ENCODE assay signal across 12 cellular contexts in genomic region chr6:45959534-45960195, GRCh38. TPM values are rescaled to one million over a fixed set of nuclear protein-coding genes. Genes with fewer than 3 reads are reported as not detected.
DNase-seq lines count a peak whose midpoint lies in the region; ATAC-seq, FAIRE-seq and TF ChIP-seq lines count a peak whose summit lies in the region.
"Had no signal": no experiment of that assay in that cellular context is flagged by ENCODE, and none has a peak within 500 bp of the region (broad histone marks: within the 10 kb centered on the region; RNA-seq: fewer than 3 reads in every experiment).

No MANE protein-coding gene starts in this region.

- no peaks in the 10 kb centered on the region for H3K36me3 ChIP-seq in cardiac muscle cell
- H3K36me3 ChIP-seq in GM23338 (ENCODE audit: insufficient read depth), result no peaks in the 10 kb centered on the region
- H3K36me3 ChIP-seq: adrenal gland had no signal

- no peak overlapping the region for H2AFZ ChIP-seq in GM23338

- peaks cover 29% of the 10 kb centered on the region for H3K4me1 ChIP-seq in cardiac muscle cell (ENCODE audit: low read depth)
- no peaks in the 10 kb centered on the region for H3K4me1 ChIP-seq in foreskin keratinocyte
- H3K4me1 ChIP-seq in GM23338 (ENCODE audit: insufficient read depth), result peaks cover 16% of the 10 kb centered on the region
- H3K4me1 ChIP-seq: adrenal gland had no signal

- TF ChIP-seq CTCF in cardiac muscle cell (IDR thresholded peaks at IDR 0.05; ENCODE audit: low read depth, low read length) (no peak), foreskin keratinocyte (conservative IDR thresholded peaks at IDR 0.05) (no peak), GM23338 (conservative IDR thresholded peaks at IDR 0.05; ENCODE audit: low read depth in 2 of 2) (no peak)

- H3K36me3 Mint-ChIP-seq in GM23338 (ENCODE audit: low read depth), result no peaks in the 10 kb centered on the region

- no peaks in the 10 kb centered on the region for H3K27me3 Mint-ChIP-seq in GM23338 (ENCODE audit: insufficient read depth, low read depth, poor library complexity)

- no peak for FAIRE-seq in urothelium cell line (lab: Jason Lieb, UNC)

- peak; percentile 90 for ATAC-seq in foreskin keratinocyte
- ATAC-seq in HG03521 (IDR thresholded peaks at IDR 0.05; ENCODE audit: unreplicated experiment), result no peak
- ATAC-seq in GM23338, result no peak

- no peaks in the 10 kb centered on the region for H3K9me3 Mint-ChIP-seq in GM23338

- no peak overlapping the region for H3K4me3 Mint-ChIP-seq in GM23338

- DNase-seq in cardiac muscle cell (ENCODE audit: low read depth in 1 of 2, low spot score in 1 of 2), result peak; percentile 69 to 85
- DNase-seq in cardiac septum (ENCODE audit: low spot score), result no peak
- DNase-seq in NCI-H82 treated with DMSO at 0.1 percent for 48 hours (lab: John Stamatoyannopoulos, UW; ENCODE audit: unreplicated experiment), result peak; percentile 23
- DNase-seq in foreskin keratinocyte, result peak; percentile 59 to 84
- DNase-seq in urothelium cell line (ENCODE audit: low spot score), result peak; percentile 37
- DNase-seq in T1000 (lab: John Stamatoyannopoulos, UW), result no peak
- DNase-seq in GM23338 (ENCODE audit: low spot score), result no peak
- DNase-seq: activated CD4-positive, alpha-beta T cell treated with anti-CD3 and anti-CD28 coated beads, Interleukin-2, amount 50 U/mL, for 4 hours; adrenal gland; nucleus accumbens had no signal

- intact Hi-C loops in cardiac septum (cut with DNase I), result no loop called here

- no peak overlapping the region for H3K4me2 ChIP-seq in GM23338

- H4K20me1 ChIP-seq in GM23338 (replicated peaks; ENCODE audit: insufficient read depth), result no peaks in the 10 kb centered on the region

- no peak overlapping the region for H3K4me3 ChIP-seq in cardiac muscle cell
- no peak overlapping the region for H3K4me3 ChIP-seq in GM23338
- H3K4me3 ChIP-seq: adrenal gland had no signal

- H3K79me2 ChIP-seq in GM23338 (replicated peaks; ENCODE audit: insufficient read depth), result no peaks in the 10 kb centered on the region

- H3K27ac Mint-ChIP-seq in GM23338, result no peak overlapping the region

- H3K27ac ChIP-seq in cardiac muscle cell, result peak overlapping the region; percentile 92
- no peak overlapping the region for H3K27ac ChIP-seq in foreskin keratinocyte
- H3K27ac ChIP-seq in GM23338 (ENCODE audit: low read depth), result no peak overlapping the region

- peaks cover 13% of the 10 kb centered on the region; the same call in 2 of the 3 replicates for H3K4me1 Mint-ChIP-seq in GM23338

- H3F3A ChIP-seq in GM23338 (replicated peaks; ENCODE audit: low read depth), result no peaks in the 10 kb centered on the region

- H3K27me3 ChIP-seq in cardiac muscle cell, result no peaks in the 10 kb centered on the region
- peaks cover 21% of the 10 kb centered on the region for H3K27me3 ChIP-seq in foreskin keratinocyte
- H3K27me3 ChIP-seq in GM23338 (ENCODE audit: insufficient read depth), result no peaks in the 10 kb centered on the region
- H3K27me3 ChIP-seq: adrenal gland had no signal

- H3K9me3 ChIP-seq in cardiac muscle cell (ENCODE audit: low read depth), result no peaks in the 10 kb centered on the region
- H3K9me3 ChIP-seq: adrenal gland had no signal

- peaks cover 12% of the 10 kb centered on the region; the same call in 1 of the 2 replicates for H3K9me2 ChIP-seq in GM23338 (ENCODE audit: insufficient read depth)

TF ChIP-seq in GM23338, 12 proteins besides CTCF, POLR2A, EP300 and RAD21 (continues in another document):
- TF ChIP-seq STAT1 (IDR thresholded peaks at IDR 0.05; ENCODE audit: unreplicated experiment), result no peak
- no peak for TF ChIP-seq POLR2AphosphoS5 (IDR thresholded peaks at IDR 0.05; ENCODE audit: low read depth)
- no peak for TF ChIP-seq ZNF462 (CRISPR knock-in tag; IDR thresholded peaks at IDR 0.05)
- no peak for TF ChIP-seq JUNB (IDR thresholded peaks at IDR 0.05; ENCODE audit: unreplicated experiment)
- TF ChIP-seq REST (IDR thresholded peaks at IDR 0.05; ENCODE audit: unreplicated experiment), result no peak
- no peak for TF ChIP-seq EZH2phosphoT487 (IDR thresholded peaks at IDR 0.05; ENCODE audit: unreplicated experiment)

RNA-seq across cellular contexts. Expression of gene CLIC5, which starts 56.0 kb away (rescaled TPM):
- 11.2 and 24.5 TPM in 2 replicates for total RNA-seq in cardiac muscle cell
- polyA plus RNA-seq in cardiac muscle cell, result 10.5 and 13.5 TPM in 2 replicates
- total RNA-seq in cardiac septum, result 376 TPM
- not detected in 2 replicates for total RNA-seq in foreskin keratinocyte
- polyA plus RNA-seq in foreskin keratinocyte, result not detected in 2 replicates
- not detected in 2 replicates for total RNA-seq in GM23338 (2014; rRNA removed; shearing (Covaris generic))
- polyA plus RNA-seq in GM23338 (2016; fragmentation: Nextera tagmentation; extraction: Ambion mirVana), result 0.08 and 0.12 TPM in 2 replicates
- polyA plus RNA-seq: AG04450 had no signal

Comparison
In these comparisons a context has a peak if more than half of its experiments do, and no peak if none do; other contexts are left out.
1. DNase-seq: peak in cardiac muscle cell (2 of 2), NCI-H82 treated with DMSO at 0.1 percent for 48 hours (single experiment), foreskin keratinocyte (2 of 2) and urothelium cell line (single experiment); none in cardiac septum (single experiment), T1000 (single experiment) and GM23338 (single experiment).
2. RNA of gene CLIC5, which starts 56.0 kb away (total RNA-seq): 376 TPM in cardiac septum (single experiment) and 11.2 to 24.5 TPM in cardiac muscle cell; not detected in GM23338 and not detected in foreskin keratinocyte; every median in the first group is over 10 times any median in the second.